ENCODE assay signal across 8 cellular contexts in the genomic region with DNA sequence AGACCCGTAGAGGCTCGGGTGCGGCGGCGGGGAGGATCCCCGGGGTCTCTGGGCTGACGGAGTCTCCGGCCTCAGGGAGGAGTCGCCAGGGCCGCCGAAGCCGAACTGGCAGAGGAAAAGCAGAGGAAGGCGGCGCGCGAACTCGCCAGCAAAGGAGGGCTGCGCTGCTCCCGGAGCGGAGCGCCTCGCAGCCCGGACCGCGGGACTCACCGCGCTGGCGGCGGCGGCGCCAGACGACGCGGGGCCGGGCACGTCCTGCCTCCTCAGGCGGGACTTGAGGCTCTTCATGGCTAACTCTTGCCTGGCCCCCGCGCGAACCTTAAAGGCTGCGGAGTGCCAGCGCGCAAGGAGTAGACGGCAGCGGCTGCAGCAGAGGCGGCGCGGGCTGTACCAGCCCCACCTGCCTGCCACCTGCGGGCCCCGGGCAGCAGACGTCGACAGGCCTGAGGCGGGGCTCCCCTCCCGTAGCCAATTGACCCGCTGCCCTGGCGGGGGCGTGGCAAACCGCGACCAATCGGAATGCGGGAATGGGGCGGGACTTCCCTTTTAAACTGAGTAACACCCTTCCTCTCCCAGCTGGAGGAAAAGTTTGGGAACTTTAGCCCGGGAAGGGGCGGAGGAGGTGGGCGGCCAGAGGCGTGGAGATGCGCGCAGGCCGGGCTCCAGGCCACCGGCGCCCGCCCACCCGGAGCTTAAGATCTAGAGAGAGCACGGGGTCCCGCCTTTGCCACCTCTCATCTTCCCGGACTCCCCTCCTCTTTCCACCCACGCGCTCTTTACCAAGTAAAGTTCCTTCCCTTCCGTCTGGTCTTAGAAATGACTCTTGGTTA. TPM values are rescaled to one million over a fixed set of nuclear protein-coding genes. Genes with fewer than 3 reads are reported as not detected.
DNase-seq lines count a peak whose midpoint lies in the region; ATAC-seq and TF ChIP-seq lines count a peak whose summit lies in the region.

TSS of gene UACA (minus strand) at position 439 of the 830 bp plus-strand sequence. CDS start at position 288, 151 bp downstream.

- TF ChIP-seq EP300 in Ishikawa (IDR thresholded peaks at IDR 0.05; ENCODE audit: borderline replicate concordance): peak; percentile 9; the same call in 1 of the 2 replicates

- TF ChIP-seq RAD21 in Ishikawa (IDR thresholded peaks at IDR 0.05; ENCODE audit: low read depth): no peak

- peaks cover 13 to 28% (median 21%) of the 10 kb centered on the region in 3 donors for H3K4me1 Mint-ChIP-seq in naive B cell

- H3K36me3 Mint-ChIP-seq in naive B cell: no peaks in the 10 kb centered on the region

- DNase-seq in COR-L47 (lab: John Stamatoyannopoulos, UW) (peak; percentile 91), RKO (ENCODE audit: low spot score) (peak; percentile 92), fibroblast of peridontal ligament (ENCODE audit: extremely low read depth) (peak; percentile 95), naive B cell (peak; percentile 80)
- peak; percentile 88 for DNase-seq in activated effector memory CD4-positive, alpha-beta T cell treated with anti-CD3 and anti-CD28 coated beads, Interleukin-2, amount 50 U/mL, for 16 hours
- peak; percentile 61 to 67 for DNase-seq in stimulated activated CD8-positive, alpha-beta memory T cell treated with anti-CD3 and anti-CD28 coated beads, Interleukin-7, amount 100 ng/mL, for 48 hours (ENCODE audit: extremely low read depth in 1 of 2, low read depth in 1 of 2)

- H3K4me3 Mint-ChIP-seq in naive B cell: peak within 1 kb of the TSS; percentile 87 to 98 (median 92)

- peaks cover 24 to 28% (median 26%) of the 10 kb centered on the region in 3 donors for H3K27me3 Mint-ChIP-seq in naive B cell

- peak within 1 kb of the TSS; percentile 44 to 87 (median 76) for H3K27ac Mint-ChIP-seq in naive B cell

- no peaks in the 10 kb centered on the region for H3K9me3 Mint-ChIP-seq in naive B cell

- ATAC-seq in GM21529 (IDR thresholded peaks at IDR 0.05; ENCODE audit: unreplicated experiment): peak; percentile 95
- ATAC-seq in naive B cell (ENCODE audit: low read depth in 2 of 2): peak; percentile 98

TF ChIP-seq in Ishikawa, 13 proteins besides CTCF, POLR2A, EP300 and RAD21:
- TF ChIP-seq ZBTB7A (IDR thresholded peaks at IDR 0.05; ENCODE audit: low read depth) (no peak), TAF1 (IDR thresholded peaks at IDR 0.05; ENCODE audit: low read depth) (peak; percentile 82), CREB1 (IDR thresholded peaks at IDR 0.05; ENCODE audit: low read depth) (peak; percentile 70; the same call in 1 of the 2 replicates), FOXM1 (IDR thresholded peaks at IDR 0.05; ENCODE audit: borderline replicate concordance, low read depth) (no peak), NFIC (IDR thresholded peaks at IDR 0.05) (peak; percentile 15; the same call in 1 of the 2 replicates), MAX (IDR thresholded peaks at IDR 0.05) (peak; percentile 58; the same call in 1 of the 2 replicates), REST (IDR thresholded peaks at IDR 0.05; ENCODE audit: low read depth) (no peak), CEBPB (IDR thresholded peaks at IDR 0.05) (no peak), EGR1 (IDR thresholded peaks at IDR 0.05) (peak; percentile 91)
- TF ChIP-seq, protein P1, sequence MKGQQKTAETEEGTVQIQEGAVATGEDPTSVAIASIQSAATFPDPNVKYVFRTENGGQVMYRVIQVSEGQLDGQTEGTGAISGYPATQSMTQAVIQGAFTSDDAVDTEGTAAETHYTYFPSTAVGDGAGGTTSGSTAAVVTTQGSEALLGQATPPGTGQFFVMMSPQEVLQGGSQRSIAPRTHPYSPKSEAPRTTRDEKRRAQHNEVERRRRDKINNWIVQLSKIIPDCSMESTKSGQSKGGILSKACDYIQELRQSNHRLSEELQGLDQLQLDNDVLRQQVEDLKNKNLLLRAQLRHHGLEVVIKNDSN (IDR thresholded peaks at IDR 0.05): no peak; the same call in 1 of the 2 replicates

RNA-seq across cellular contexts. Expression of gene UACA, which starts in this region (rescaled TPM):
- polyA plus RNA-seq in naive B cell (ENCODE audit: low read depth in 6 of 6): 10 to 100 TPM in 2 of 6 donors, 1 to 10 TPM in 4; 2.0 to 14.9 (median 8.5) TPM

Comparison
In these comparisons a context has a peak if more than half of its experiments do, and no peak if none do; other contexts are left out.
1. Peak in every context shown above with its lines: DNase-seq and ATAC-seq.